Comparison of ENCODE assay signal across 1 cellular context in genomic region chr17:1126801-1127550, GRCh38.
TF ChIP-seq lines count a peak whose summit lies in the region.

No MANE protein-coding gene starts in this region.

TF ChIP-seq in H1, 55 proteins besides CTCF, POLR2A, EP300 and RAD21:
- TF ChIP-seq, protein P1, sequence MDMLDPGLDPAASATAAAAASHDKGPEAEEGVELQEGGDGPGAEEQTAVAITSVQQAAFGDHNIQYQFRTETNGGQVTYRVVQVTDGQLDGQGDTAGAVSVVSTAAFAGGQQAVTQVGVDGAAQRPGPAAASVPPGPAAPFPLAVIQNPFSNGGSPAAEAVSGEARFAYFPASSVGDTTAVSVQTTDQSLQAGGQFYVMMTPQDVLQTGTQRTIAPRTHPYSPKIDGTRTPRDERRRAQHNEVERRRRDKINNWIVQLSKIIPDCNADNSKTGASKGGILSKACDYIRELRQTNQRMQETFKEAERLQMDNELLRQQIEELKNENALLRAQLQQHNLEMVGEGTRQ (IDR thresholded peaks at IDR 0.05; ENCODE audit: low read length), result no peak
- TF ChIP-seq BRCA1 (IDR thresholded peaks at IDR 0.05; ENCODE audit: low read depth, low read length) (no peak), TAF1 (IDR thresholded peaks at IDR 0.05; ENCODE audit: low read depth, low read length) (no peak), KDM1A (IDR thresholded peaks at IDR 0.05; ENCODE audit: borderline replicate concordance, low read length) (no peak), CHD1 (IDR thresholded peaks at IDR 0.05; ENCODE audit: low read depth, low read length) (no peak), SP1 (IDR thresholded peaks at IDR 0.05; ENCODE audit: low read depth, low read length) (no peak), POU5F1 (IDR thresholded peaks at IDR 0.05; ENCODE audit: low read depth, low read length) (no peak), JUND (IDR thresholded peaks at IDR 0.05; ENCODE audit: low read length) (no peak), NANOG (IDR thresholded peaks at IDR 0.05; ENCODE audit: insufficient read depth, low read depth, low read length, poor library complexity, severe bottlenecking) (no peak), BCL11A (IDR thresholded peaks at IDR 0.05; ENCODE audit: low read depth in 2 of 2, low read length in 2 of 2) (no peak), SP2 (IDR thresholded peaks at IDR 0.05; ENCODE audit: low read length) (no peak)
